ENCODE assay signal across 1 cellular context in the genomic region with DNA sequence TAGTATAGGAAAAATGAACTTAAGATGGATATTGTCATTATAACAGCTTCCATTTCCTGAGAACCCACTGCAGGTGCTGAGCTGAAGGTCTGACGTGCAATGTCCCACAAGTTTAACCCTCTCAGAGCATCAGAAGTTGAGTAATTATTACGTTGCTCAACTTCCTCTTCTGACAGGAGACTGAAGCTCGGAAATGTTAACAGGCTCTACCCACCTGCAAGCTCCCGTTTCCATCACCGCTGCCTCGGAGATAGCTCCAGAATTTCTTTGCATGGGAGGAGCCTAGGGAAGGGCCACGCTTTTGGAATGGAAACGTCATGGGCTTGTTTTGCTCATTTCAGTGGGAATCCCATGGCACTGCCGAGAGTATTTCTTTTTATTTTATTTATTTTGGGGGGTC.
TF ChIP-seq lines count a peak whose summit lies in the region.

No MANE protein-coding gene starts in this region.

TF ChIP-seq in HepG2, 621 proteins besides CTCF, POLR2A, EP300 and RAD21 (continued from another document and continues in another):
- TF ChIP-seq, protein P1, sequence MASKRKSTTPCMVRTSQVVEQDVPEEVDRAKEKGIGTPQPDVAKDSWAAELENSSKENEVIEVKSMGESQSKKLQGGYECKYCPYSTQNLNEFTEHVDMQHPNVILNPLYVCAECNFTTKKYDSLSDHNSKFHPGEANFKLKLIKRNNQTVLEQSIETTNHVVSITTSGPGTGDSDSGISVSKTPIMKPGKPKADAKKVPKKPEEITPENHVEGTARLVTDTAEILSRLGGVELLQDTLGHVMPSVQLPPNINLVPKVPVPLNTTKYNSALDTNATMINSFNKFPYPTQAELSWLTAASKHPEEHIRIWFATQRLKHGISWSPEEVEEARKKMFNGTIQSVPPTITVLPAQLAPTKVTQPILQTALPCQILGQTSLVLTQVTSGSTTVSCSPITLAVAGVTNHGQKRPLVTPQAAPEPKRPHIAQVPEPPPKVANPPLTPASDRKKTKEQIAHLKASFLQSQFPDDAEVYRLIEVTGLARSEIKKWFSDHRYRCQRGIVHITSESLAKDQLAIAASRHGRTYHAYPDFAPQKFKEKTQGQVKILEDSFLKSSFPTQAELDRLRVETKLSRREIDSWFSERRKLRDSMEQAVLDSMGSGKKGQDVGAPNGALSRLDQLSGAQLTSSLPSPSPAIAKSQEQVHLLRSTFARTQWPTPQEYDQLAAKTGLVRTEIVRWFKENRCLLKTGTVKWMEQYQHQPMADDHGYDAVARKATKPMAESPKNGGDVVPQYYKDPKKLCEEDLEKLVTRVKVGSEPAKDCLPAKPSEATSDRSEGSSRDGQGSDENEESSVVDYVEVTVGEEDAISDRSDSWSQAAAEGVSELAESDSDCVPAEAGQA (IDR thresholded peaks at IDR 0.05; ENCODE audit: low read depth), result peak; percentile 76; the same call in 1 of the 2 replicates
- TF ChIP-seq, protein P1 (CRISPR knock-in tag; IDR thresholded peaks at IDR 0.05; ENCODE audit: borderline replicate concordance), result no peak
- no peak for TF ChIP-seq ZNF207 (IDR thresholded peaks at IDR 0.05; ENCODE audit: borderline replicate concordance)
- TF ChIP-seq MAFG (CRISPR knock-in tag; IDR thresholded peaks at IDR 0.05), result no peak
- peak; percentile 38; the same call in 1 of the 2 replicates for TF ChIP-seq GABPB1 (CRISPR knock-in tag; IDR thresholded peaks at IDR 0.05)
- peak; percentile 36; the same call in 1 of the 2 replicates for TF ChIP-seq THAP11 (CRISPR knock-in tag; IDR thresholded peaks at IDR 0.05)
- TF ChIP-seq ELF3 (CRISPR knock-in tag; IDR thresholded peaks at IDR 0.05), result peak; percentile 66
- peak; percentile 8; the same call in 1 of the 2 replicates for TF ChIP-seq SOX5 (CRISPR knock-in tag; IDR thresholded peaks at IDR 0.05; ENCODE audit: borderline replicate concordance)
- no peak for TF ChIP-seq ZNF7 (CRISPR knock-in tag; IDR thresholded peaks at IDR 0.05)
- no peak for TF ChIP-seq MYC (CRISPR knock-in tag; IDR thresholded peaks at IDR 0.05; ENCODE audit: borderline replicate concordance)
- no peak for TF ChIP-seq HNRNPUL1 (IDR thresholded peaks at IDR 0.05; ENCODE audit: low read depth, low read length)
- no peak for TF ChIP-seq ARID2 (CRISPR knock-in tag; IDR thresholded peaks at IDR 0.05; ENCODE audit: borderline replicate concordance)
- no peak for TF ChIP-seq EZH2 (conservative IDR thresholded peaks at IDR 0.05; ENCODE audit: low read depth, low read length)
- TF ChIP-seq ZNF101 (CRISPR knock-in tag; IDR thresholded peaks at IDR 0.05; ENCODE audit: borderline replicate concordance, low read depth), result no peak
- TF ChIP-seq RNF2 (conservative IDR thresholded peaks at IDR 0.05; ENCODE audit: low read depth), result no peak
- TF ChIP-seq, protein P2, sequence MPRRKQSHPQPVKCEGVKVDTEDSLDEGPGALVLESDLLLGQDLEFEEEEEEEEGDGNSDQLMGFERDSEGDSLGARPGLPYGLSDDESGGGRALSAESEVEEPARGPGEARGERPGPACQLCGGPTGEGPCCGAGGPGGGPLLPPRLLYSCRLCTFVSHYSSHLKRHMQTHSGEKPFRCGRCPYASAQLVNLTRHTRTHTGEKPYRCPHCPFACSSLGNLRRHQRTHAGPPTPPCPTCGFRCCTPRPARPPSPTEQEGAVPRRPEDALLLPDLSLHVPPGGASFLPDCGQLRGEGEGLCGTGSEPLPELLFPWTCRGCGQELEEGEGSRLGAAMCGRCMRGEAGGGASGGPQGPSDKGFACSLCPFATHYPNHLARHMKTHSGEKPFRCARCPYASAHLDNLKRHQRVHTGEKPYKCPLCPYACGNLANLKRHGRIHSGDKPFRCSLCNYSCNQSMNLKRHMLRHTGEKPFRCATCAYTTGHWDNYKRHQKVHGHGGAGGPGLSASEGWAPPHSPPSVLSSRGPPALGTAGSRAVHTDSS (CRISPR knock-in tag; conservative IDR thresholded peaks at IDR 0.05), result no peak
- no peak for TF ChIP-seq ATAD3A (CRISPR knock-in tag; IDR thresholded peaks at IDR 0.05)
- TF ChIP-seq KDM5B (CRISPR knock-in tag; IDR thresholded peaks at IDR 0.05; ENCODE audit: borderline replicate concordance), result no peak
- no peak for TF ChIP-seq ZNF510 (CRISPR knock-in tag; IDR thresholded peaks at IDR 0.05; ENCODE audit: low read depth)
- no peak for TF ChIP-seq YY1 (IDR thresholded peaks at IDR 0.05; ENCODE audit: insufficient read depth, insufficient replicate concordance, low read depth, low read length)
- TF ChIP-seq FOSL2 (CRISPR knock-in tag; IDR thresholded peaks at IDR 0.05), result no peak
- TF ChIP-seq ZNF709 (CRISPR knock-in tag; IDR thresholded peaks at IDR 0.05), result no peak
- TF ChIP-seq, protein P3, sequence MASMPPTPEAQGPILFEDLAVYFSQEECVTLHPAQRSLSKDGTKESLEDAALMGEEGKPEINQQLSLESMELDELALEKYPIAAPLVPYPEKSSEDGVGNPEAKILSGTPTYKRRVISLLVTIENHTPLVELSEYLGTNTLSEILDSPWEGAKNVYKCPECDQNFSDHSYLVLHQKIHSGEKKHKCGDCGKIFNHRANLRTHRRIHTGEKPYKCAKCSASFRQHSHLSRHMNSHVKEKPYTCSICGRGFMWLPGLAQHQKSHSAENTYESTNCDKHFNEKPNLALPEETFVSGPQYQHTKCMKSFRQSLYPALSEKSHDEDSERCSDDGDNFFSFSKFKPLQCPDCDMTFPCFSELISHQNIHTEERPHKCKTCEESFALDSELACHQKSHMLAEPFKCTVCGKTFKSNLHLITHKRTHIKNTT (CRISPR knock-in tag; IDR thresholded peaks at IDR 0.05), result no peak
- TF ChIP-seq SNAI1 (CRISPR knock-in tag; IDR thresholded peaks at IDR 0.05; ENCODE audit: borderline replicate concordance), result no peak
- TF ChIP-seq ZNF343 (CRISPR knock-in tag; IDR thresholded peaks at IDR 0.05), result no peak
- TF ChIP-seq NFATC3 (CRISPR knock-in tag; IDR thresholded peaks at IDR 0.05), result peak; percentile 53; the same call in 1 of the 2 replicates
- TF ChIP-seq, protein P4, sequence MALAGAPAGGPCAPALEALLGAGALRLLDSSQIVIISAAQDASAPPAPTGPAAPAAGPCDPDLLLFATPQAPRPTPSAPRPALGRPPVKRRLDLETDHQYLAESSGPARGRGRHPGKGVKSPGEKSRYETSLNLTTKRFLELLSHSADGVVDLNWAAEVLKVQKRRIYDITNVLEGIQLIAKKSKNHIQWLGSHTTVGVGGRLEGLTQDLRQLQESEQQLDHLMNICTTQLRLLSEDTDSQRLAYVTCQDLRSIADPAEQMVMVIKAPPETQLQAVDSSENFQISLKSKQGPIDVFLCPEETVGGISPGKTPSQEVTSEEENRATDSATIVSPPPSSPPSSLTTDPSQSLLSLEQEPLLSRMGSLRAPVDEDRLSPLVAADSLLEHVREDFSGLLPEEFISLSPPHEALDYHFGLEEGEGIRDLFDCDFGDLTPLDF (CRISPR knock-in tag; IDR thresholded peaks at IDR 0.05), result no peak
- no peak for TF ChIP-seq ONECUT2 (CRISPR knock-in tag; IDR thresholded peaks at IDR 0.05)
- TF ChIP-seq TBL1XR1 (IDR thresholded peaks at IDR 0.05; ENCODE audit: borderline replicate concordance, low read length, partially characterized antibody), result no peak
- TF ChIP-seq REXO4 (CRISPR knock-in tag; IDR thresholded peaks at IDR 0.05; ENCODE audit: borderline replicate concordance), result no peak
- TF ChIP-seq ZNF674 (CRISPR knock-in tag; IDR thresholded peaks at IDR 0.05; ENCODE audit: low read depth), result no peak
- no peak for TF ChIP-seq ERF (CRISPR knock-in tag; IDR thresholded peaks at IDR 0.05)
- TF ChIP-seq ZSCAN25 (CRISPR knock-in tag; IDR thresholded peaks at IDR 0.05), result no peak
- TF ChIP-seq, protein P5, sequence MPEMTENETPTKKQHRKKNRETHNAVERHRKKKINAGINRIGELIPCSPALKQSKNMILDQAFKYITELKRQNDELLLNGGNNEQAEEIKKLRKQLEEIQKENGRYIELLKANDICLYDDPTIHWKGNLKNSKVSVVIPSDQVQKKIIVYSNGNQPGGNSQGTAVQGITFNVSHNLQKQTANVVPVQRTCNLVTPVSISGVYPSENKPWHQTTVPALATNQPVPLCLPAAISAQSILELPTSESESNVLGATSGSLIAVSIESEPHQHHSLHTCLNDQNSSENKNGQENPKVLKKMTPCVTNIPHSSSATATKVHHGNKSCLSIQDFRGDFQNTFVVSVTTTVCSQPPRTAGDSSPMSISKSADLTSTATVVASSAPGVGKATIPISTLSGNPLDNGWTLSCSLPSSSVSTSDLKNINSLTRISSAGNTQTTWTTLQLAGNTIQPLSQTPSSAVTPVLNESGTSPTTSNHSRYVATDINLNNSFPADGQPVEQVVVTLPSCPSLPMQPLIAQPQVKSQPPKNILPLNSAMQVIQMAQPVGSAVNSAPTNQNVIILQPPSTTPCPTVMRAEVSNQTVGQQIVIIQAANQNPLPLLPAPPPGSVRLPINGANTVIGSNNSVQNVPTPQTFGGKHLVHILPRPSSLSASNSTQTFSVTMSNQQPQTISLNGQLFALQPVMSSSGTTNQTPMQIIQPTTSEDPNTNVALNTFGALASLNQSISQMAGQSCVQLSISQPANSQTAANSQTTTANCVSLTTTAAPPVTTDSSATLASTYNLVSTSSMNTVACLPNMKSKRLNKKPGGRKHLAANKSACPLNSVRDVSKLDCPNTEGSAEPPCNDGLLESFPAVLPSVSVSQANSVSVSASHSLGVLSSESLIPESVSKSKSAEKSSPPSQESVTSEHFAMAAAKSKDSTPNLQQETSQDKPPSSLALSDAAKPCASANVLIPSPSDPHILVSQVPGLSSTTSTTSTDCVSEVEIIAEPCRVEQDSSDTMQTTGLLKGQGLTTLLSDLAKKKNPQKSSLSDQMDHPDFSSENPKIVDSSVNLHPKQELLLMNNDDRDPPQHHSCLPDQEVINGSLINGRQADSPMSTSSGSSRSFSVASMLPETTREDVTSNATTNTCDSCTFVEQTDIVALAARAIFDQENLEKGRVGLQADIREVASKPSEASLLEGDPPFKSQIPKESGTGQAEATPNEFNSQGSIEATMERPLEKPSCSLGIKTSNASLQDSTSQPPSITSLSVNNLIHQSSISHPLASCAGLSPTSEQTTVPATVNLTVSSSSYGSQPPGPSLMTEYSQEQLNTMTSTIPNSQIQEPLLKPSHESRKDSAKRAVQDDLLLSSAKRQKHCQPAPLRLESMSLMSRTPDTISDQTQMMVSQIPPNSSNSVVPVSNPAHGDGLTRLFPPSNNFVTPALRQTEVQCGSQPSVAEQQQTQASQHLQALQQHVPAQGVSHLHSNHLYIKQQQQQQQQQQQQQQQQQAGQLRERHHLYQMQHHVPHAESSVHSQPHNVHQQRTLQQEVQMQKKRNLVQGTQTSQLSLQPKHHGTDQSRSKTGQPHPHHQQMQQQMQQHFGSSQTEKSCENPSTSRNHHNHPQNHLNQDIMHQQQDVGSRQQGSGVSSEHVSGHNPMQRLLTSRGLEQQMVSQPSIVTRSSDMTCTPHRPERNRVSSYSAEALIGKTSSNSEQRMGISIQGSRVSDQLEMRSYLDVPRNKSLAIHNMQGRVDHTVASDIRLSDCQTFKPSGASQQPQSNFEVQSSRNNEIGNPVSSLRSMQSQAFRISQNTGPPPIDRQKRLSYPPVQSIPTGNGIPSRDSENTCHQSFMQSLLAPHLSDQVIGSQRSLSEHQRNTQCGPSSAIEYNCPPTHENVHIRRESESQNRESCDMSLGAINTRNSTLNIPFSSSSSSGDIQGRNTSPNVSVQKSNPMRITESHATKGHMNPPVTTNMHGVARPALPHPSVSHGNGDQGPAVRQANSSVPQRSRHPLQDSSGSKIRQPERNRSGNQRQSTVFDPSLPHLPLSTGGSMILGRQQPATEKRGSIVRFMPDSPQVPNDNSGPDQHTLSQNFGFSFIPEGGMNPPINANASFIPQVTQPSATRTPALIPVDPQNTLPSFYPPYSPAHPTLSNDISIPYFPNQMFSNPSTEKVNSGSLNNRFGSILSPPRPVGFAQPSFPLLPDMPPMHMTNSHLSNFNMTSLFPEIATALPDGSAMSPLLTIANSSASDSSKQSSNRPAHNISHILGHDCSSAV (CRISPR knock-in tag; IDR thresholded peaks at IDR 0.05; ENCODE audit: borderline replicate concordance), result no peak
- TF ChIP-seq, protein P6, sequence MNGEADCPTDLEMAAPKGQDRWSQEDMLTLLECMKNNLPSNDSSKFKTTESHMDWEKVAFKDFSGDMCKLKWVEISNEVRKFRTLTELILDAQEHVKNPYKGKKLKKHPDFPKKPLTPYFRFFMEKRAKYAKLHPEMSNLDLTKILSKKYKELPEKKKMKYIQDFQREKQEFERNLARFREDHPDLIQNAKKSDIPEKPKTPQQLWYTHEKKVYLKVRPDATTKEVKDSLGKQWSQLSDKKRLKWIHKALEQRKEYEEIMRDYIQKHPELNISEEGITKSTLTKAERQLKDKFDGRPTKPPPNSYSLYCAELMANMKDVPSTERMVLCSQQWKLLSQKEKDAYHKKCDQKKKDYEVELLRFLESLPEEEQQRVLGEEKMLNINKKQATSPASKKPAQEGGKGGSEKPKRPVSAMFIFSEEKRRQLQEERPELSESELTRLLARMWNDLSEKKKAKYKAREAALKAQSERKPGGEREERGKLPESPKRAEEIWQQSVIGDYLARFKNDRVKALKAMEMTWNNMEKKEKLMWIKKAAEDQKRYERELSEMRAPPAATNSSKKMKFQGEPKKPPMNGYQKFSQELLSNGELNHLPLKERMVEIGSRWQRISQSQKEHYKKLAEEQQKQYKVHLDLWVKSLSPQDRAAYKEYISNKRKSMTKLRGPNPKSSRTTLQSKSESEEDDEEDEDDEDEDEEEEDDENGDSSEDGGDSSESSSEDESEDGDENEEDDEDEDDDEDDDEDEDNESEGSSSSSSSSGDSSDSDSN (CRISPR knock-in tag; IDR thresholded peaks at IDR 0.05), result no peak
- no peak for TF ChIP-seq ZIK1 (CRISPR knock-in tag; IDR thresholded peaks at IDR 0.05; ENCODE audit: borderline replicate concordance, low read depth)
- no peak for TF ChIP-seq HCFC1 (IDR thresholded peaks at IDR 0.05; ENCODE audit: low read depth, low read length)
- no peak for TF ChIP-seq SNRNP70 (IDR thresholded peaks at IDR 0.05; ENCODE audit: low read depth, low read length)
